In the genomic region with DNA sequence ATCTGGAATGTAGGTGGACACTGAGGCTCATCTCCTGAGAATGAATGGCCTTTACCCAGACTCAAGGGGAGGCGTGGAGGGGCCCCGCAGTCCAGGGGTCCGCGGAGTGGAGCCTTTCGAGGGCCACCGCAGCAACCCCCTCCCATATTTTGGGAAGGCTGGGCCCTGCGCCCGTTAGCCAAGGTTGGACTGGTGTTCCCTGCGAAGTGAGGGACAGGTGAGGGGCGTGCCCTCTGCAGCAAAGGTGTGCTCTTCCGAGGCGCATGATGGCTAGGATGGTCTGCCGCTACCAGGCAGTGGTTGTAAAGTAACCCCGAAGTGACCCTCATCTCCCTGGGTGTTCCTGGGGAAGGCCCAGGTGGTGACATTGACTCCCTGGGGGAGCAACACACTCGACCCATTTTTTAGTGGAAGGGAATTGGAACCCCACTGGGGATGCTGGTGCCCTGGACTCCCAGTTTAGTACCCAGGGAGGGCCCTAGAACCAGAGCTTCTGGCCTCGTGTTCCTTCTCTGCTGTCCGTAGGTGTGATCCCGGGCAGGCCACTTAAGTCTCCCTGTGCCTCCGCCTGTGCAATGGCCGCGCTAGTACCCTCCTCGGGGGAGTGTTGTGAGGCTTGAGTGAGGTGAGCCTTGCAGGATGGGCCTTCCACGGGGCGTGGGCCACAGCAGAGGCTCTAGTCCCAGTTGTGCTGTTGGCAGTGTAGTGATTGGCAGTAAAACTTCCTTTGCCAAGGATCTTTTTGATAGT, we compare ENCODE assay signal across 9 cellular contexts. TPM values are rescaled to one million over a fixed set of nuclear protein-coding genes. Genes with fewer than 3 reads are reported as not detected.
DNase-seq lines count a peak whose midpoint lies in the region; ATAC-seq, FAIRE-seq and TF ChIP-seq lines count a peak whose summit lies in the region.
"Had no signal": no experiment of that assay in that cellular context is flagged by ENCODE, and none has a peak within 500 bp of the region (broad histone marks: within the 10 kb centered on the region; RNA-seq: fewer than 3 reads in every experiment).

No MANE protein-coding gene starts in this region.

- no peak overlapping the region for H3K27ac Mint-ChIP-seq in natural killer cell treated with Interleukin-12 subunit alpha and Interleukin-12 subunit beta and Interleukin-15 and Interleukin-18, amount 100 ng/mL, for 72 hours

- H3K36me3 Mint-ChIP-seq in natural killer cell treated with Interleukin-12 subunit alpha and Interleukin-12 subunit beta and Interleukin-15 and Interleukin-18, amount 100 ng/mL, for 72 hours = no peaks in the 10 kb centered on the region

- no peak for TF ChIP-seq CTCF in AG04450 (IDR thresholded peaks at IDR 0.05; ENCODE audit: low read depth, low read length)

- peaks cover 46% of the 10 kb centered on the region for H3K27me3 ChIP-seq in AG04450 (ENCODE audit: control insufficient read depth, insufficient read depth, low read length)
- H3K27me3 ChIP-seq in MG63 = no peaks in the 10 kb centered on the region; the same call in 1 of the 2 replicates
- no peaks in the 10 kb centered on the region for H3K27me3 ChIP-seq in endocrine pancreas (ENCODE audit: control insufficient read depth, insufficient read depth, low read length)

- FAIRE-seq in GM19239 (lab: Jason Lieb, UNC) = no peak

- peaks cover 2 to 7% of the 10 kb centered on the region in 2 donors for H3K27me3 Mint-ChIP-seq in natural killer cell treated with Interleukin-12 subunit alpha and Interleukin-12 subunit beta and Interleukin-15 and Interleukin-18, amount 100 ng/mL, for 72 hours

- POLR2A ChIA-PET in AG04450 (lab: Yijun Ruan, JAX) = no interaction called here

- no peak for ATAC-seq in natural killer cell treated with Interleukin-12 subunit alpha and Interleukin-12 subunit beta and Interleukin-15 and Interleukin-18, amount 100 ng/mL, for 72 hours
- ATAC-seq in HG03521 (IDR thresholded peaks at IDR 0.05; ENCODE audit: unreplicated experiment) (no peak), GM21528 (IDR thresholded peaks at IDR 0.05; ENCODE audit: low FRiP score, unreplicated experiment) (no peak)

- no peaks in the 10 kb centered on the region for H3K4me1 Mint-ChIP-seq in natural killer cell treated with Interleukin-12 subunit alpha and Interleukin-12 subunit beta and Interleukin-15 and Interleukin-18, amount 100 ng/mL, for 72 hours (ENCODE audit: low read depth in 2 of 2)

- peak overlapping the region; percentile 10; the same call in 1 of the 2 replicates for H3K4me3 ChIP-seq in AG04450 (ENCODE audit: low read depth, low read length)
- H3K4me3 ChIP-seq in MG63 = peak overlapping the region; percentile 54
- no peak overlapping the region for H3K4me3 ChIP-seq in endocrine pancreas (ENCODE audit: control insufficient read depth, insufficient read depth, low read length)

- H3K27ac ChIP-seq in AG04450 (ENCODE audit: low read depth, low read length) = no peak overlapping the region

- no peaks in the 10 kb centered on the region for H3K4me1 ChIP-seq in endocrine pancreas (ENCODE audit: control insufficient read depth, insufficient read depth, low read length)

- H3K9me3 Mint-ChIP-seq in natural killer cell treated with Interleukin-12 subunit alpha and Interleukin-12 subunit beta and Interleukin-15 and Interleukin-18, amount 100 ng/mL, for 72 hours = no peaks in the 10 kb centered on the region

- H3K4me3 Mint-ChIP-seq in natural killer cell treated with Interleukin-12 subunit alpha and Interleukin-12 subunit beta and Interleukin-15 and Interleukin-18, amount 100 ng/mL, for 72 hours = peak overlapping the region; percentile 62

- no peaks in the 10 kb centered on the region; the same call in 1 of the 2 replicates for H3K9me3 ChIP-seq in AG04450 (ENCODE audit: control insufficient read depth, insufficient read depth, low read length)
- no peaks in the 10 kb centered on the region for H3K9me3 ChIP-seq in MG63
- no peaks in the 10 kb centered on the region for H3K9me3 ChIP-seq in endocrine pancreas (ENCODE audit: control insufficient read depth, low read length)

- CTCF ChIA-PET in AG04450 (lab: Charles Lee) = interaction anchor here (1.4 kb wide), 1 partner anchor 12 kb away, joined by 4 read pairs; no protein-coding TSS in a partner anchor

- DNase-seq in AG04450 (ENCODE audit: low read depth, low spot score) (no peak), MG63 (no peak), HUDEP-2 (lab: John Stamatoyannopoulos, UW; ENCODE audit: unreplicated experiment in 76 of 76) (no peak), GM19239 (ENCODE audit: insufficient read length, low spot score) (no peak)
- DNase-seq in natural killer cell treated with Interleukin-12 subunit alpha and Interleukin-12 subunit beta and Interleukin-15 and Interleukin-18, amount 100 ng/mL, for 72 hours (ENCODE audit: low spot score) = no peak

- H3K36me3 ChIP-seq in MG63 = no peaks in the 10 kb centered on the region
- no peaks in the 10 kb centered on the region for H3K36me3 ChIP-seq in endocrine pancreas (ENCODE audit: control insufficient read depth, insufficient read depth, low read length)

- peak overlapping the region; percentile 47 for H3K9ac ChIP-seq in endocrine pancreas (ENCODE audit: control insufficient read depth, insufficient read depth, low read length)

RNA-seq across cellular contexts. Expression of gene FAM241B, which starts 0.8 kb away (rescaled TPM):
- 0.37 and 0.48 TPM in 2 replicates for polyA plus RNA-seq in AG04450 (2011; rRNA removed)
- polyA minus RNA-seq in AG04450 (2011; rRNA and poly(A)+ RNA removed) = not detected in 2 replicates
- 4.3 and 6.8 TPM in 2 replicates for total RNA-seq in MG63 (2014; rRNA removed; shearing (Covaris generic); ENCODE audit: low replicate concordance)
- 1 to 10 TPM; 1.1 to 3.0 TPM for total RNA-seq in natural killer cell treated with Interleukin-12 subunit alpha and Interleukin-12 subunit beta and Interleukin-15 and Interleukin-18, amount 100 ng/mL, for 72 hours

RNA-seq across cellular contexts. Expression of gene NEUROG3, which starts 57.6 kb away (rescaled TPM):
- polyA plus RNA-seq in AG04450 (2011; rRNA removed) = not detected in 2 replicates
- not detected in 2 replicates for polyA minus RNA-seq in AG04450 (2011; rRNA and poly(A)+ RNA removed)
- not detected in 2 replicates for total RNA-seq in MG63 (2014; rRNA removed; shearing (Covaris generic); ENCODE audit: low replicate concordance)
- not detected for total RNA-seq in natural killer cell treated with Interleukin-12 subunit alpha and Interleukin-12 subunit beta and Interleukin-15 and Interleukin-18, amount 100 ng/mL, for 72 hours
- total RNA-seq: dermis microvascular lymphatic vessel endothelial cell had no signal
